In genomic region chr15:78642341-78642740, GRCh38 we compare ENCODE assay signal across 25 cellular contexts. TPM values are rescaled to one million over a fixed set of nuclear protein-coding genes. Genes with fewer than 3 reads are reported as not detected.
"Had no signal": no experiment of that assay in that cellular context is flagged by ENCODE, and none has a peak within 500 bp of the region (broad histone marks: within the 10 kb centered on the region; RNA-seq: fewer than 3 reads in every experiment).

No MANE protein-coding gene starts in this region.

- H3K27me3 Mint-ChIP-seq: activated CD8-positive, alpha-beta T cell treated with anti-CD3 and anti-CD28 coated beads for 36 hours had no signal

- H3K36me3 Mint-ChIP-seq: activated naive CD8-positive, alpha-beta T cell treated with anti-CD3 and anti-CD28 coated beads for 36 hours had no signal

- DNase-seq: activated B cell treated with CpG ODN at 0.5 μM for 24 hours; activated CD4-positive, alpha-beta T cell treated with anti-CD3 and anti-CD28 coated beads for 48 hours; activated CD8-positive, alpha-beta T cell treated with anti-CD3 and anti-CD28 coated beads for 36 hours; activated gamma-delta T cell; activated naive CD8-positive, alpha-beta T cell treated with anti-CD3 and anti-CD28 coated beads for 36 hours; activated T-cell treated with anti-CD3 and anti-CD28 coated beads, Interleukin-2, amount 50 U/mL, for 4 hours; body of pancreas; central memory CD4-positive, alpha-beta T cell; colonic mucosa; effector CD4-positive, alpha-beta T cell; esophagus squamous epithelium; hypothalamus; kidney; mesendoderm; ovary; right lobe of liver; stimulated activated naive CD8-positive, alpha-beta T cell treated with anti-CD3 and anti-CD28 coated beads, Interleukin-15, Interleukin-2, amounts not matched to agents 100 U/mL and 50 U/mL, for 24 hours; T-helper 2 cell; transverse colon had no signal

- H3K36me3 ChIP-seq: colonic mucosa, esophagus squamous epithelium, ovary, right lobe of liver, transverse colon had no signal

- H3K4me3 ChIP-seq: body of pancreas, colonic mucosa, esophagus squamous epithelium, ovary, right lobe of liver, smooth muscle cell, transverse colon had no signal

- H3K27ac Mint-ChIP-seq: activated B cell treated with CpG ODN at 0.5 μM for 24 hours; activated CD8-positive, alpha-beta T cell treated with anti-CD3 and anti-CD28 coated beads for 36 hours; activated naive CD8-positive, alpha-beta T cell treated with anti-CD3 and anti-CD28 coated beads for 36 hours had no signal

- H3K27me3 ChIP-seq: body of pancreas, ovary, right lobe of liver had no signal

- ATAC-seq: activated CD8-positive, alpha-beta T cell treated with anti-CD3 and anti-CD28 coated beads for 36 hours; activated T-cell treated with anti-CD3 and anti-CD28 coated beads, Interleukin-2, amount 50 U/mL, for 4 hours; body of pancreas; right lobe of liver; stimulated activated naive CD8-positive, alpha-beta T cell treated with anti-CD3 and anti-CD28 coated beads, Interleukin-15, Interleukin-2, amounts not matched to agents 100 U/mL and 50 U/mL, for 24 hours had no signal

- H3K27ac ChIP-seq: body of pancreas, colonic mucosa, esophagus squamous epithelium, ovary, right lobe of liver, transverse colon had no signal

- H3K9me3 Mint-ChIP-seq: activated B cell treated with CpG ODN at 0.5 μM for 24 hours; activated CD8-positive, alpha-beta T cell treated with anti-CD3 and anti-CD28 coated beads for 36 hours; activated naive CD8-positive, alpha-beta T cell treated with anti-CD3 and anti-CD28 coated beads for 36 hours; activated T-cell treated with anti-CD3 and anti-CD28 coated beads, Interleukin-2, amount 50 U/mL, for 4 hours had no signal

- H3K4me2 ChIP-seq: smooth muscle cell had no signal

RNA-seq across cellular contexts. Expression of gene CHRNB4, which starts 1.3 kb away (rescaled TPM):
- total RNA-seq: activated B cell treated with CpG ODN at 0.5 μM for 24 hours; activated CD8-positive, alpha-beta T cell treated with anti-CD3 and anti-CD28 coated beads for 36 hours; activated naive CD8-positive, alpha-beta T cell treated with anti-CD3 and anti-CD28 coated beads for 36 hours; activated T-cell treated with anti-CD3 and anti-CD28 coated beads, Interleukin-2, amount 50 U/mL, for 4 hours; body of pancreas; endothelial cell of umbilical vein; fibroblast of villous mesenchyme; glomerular endothelial cell; liver; pulmonary artery endothelial cell; smooth muscle cell had no signal
- polyA plus RNA-seq: liver, smooth muscle cell had no signal

RNA-seq across cellular contexts. Expression of gene CHRNA3, which starts 21.5 kb away (rescaled TPM):
- total RNA-seq: activated B cell treated with CpG ODN at 0.5 μM for 24 hours; activated CD8-positive, alpha-beta T cell treated with anti-CD3 and anti-CD28 coated beads for 36 hours; activated naive CD8-positive, alpha-beta T cell treated with anti-CD3 and anti-CD28 coated beads for 36 hours; activated T-cell treated with anti-CD3 and anti-CD28 coated beads, Interleukin-2, amount 50 U/mL, for 4 hours; endothelial cell of umbilical vein; fibroblast of villous mesenchyme; glomerular endothelial cell; kidney; liver; ovary; pulmonary artery endothelial cell; right lobe of liver; smooth muscle cell had no signal
- polyA plus RNA-seq: endothelial cell of umbilical vein, liver had no signal
